19 cellular contexts compared by ENCODE assay signal in the genomic region with DNA sequence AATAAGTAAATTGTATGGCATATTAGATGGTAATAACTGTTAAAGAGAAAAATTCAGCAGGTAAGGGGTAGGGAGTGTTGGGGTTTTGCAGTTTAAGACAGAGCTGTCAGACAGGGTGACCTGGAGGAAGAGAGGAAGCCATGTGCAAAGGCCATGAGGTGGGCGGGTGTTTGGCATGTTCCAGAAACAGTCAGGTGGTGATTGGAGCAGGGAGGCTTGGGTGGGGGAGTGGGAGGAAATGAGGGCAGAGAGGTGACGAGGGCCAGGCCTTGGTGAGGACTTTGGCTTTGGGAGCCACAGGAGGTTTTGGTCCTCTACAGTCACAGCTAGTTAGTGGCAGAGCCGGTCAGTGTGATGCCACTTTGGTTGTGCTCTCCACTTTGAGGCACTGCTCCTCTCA. TPM values are rescaled to one million over a fixed set of nuclear protein-coding genes. Genes with fewer than 3 reads are reported as not detected.
DNase-seq lines count a peak whose midpoint lies in the region; ATAC-seq, FAIRE-seq and TF ChIP-seq lines count a peak whose summit lies in the region.
"Had no signal": no experiment of that assay in that cellular context is flagged by ENCODE, and none has a peak within 500 bp of the region (broad histone marks: within the 10 kb centered on the region; RNA-seq: fewer than 3 reads in every experiment).

No MANE protein-coding gene starts in this region.

- H3K9me3 ChIP-seq in A549 (no peaks in the 10 kb centered on the region), K562 (replicated peaks; ENCODE audit: control insufficient read depth, insufficient read depth, low read depth, low read length) (no peaks in the 10 kb centered on the region), skeletal muscle tissue (ENCODE audit: control insufficient read depth in 3 of 3, low read length in 3 of 3) (no peaks in the 10 kb centered on the region), breast epithelium (no peaks in the 10 kb centered on the region)
- H3K9me3 ChIP-seq: HAP-1 had no signal

- H2AFZ ChIP-seq in K562 (ENCODE audit: low read depth, low read length), result no peak overlapping the region

- H3K27me3 ChIP-seq in H7 (ENCODE audit: control insufficient read depth, insufficient read depth, low read length) (peaks cover 1% of the 10 kb centered on the region; the same call in 1 of the 2 replicates), K562 (ENCODE audit: control insufficient read depth in 2 of 2, insufficient read depth in 2 of 2, low read length in 2 of 2) (no peaks in the 10 kb centered on the region), skeletal muscle tissue (ENCODE audit: control insufficient read depth in 3 of 3, insufficient read depth in 3 of 3, low read length in 3 of 3) (no peaks in the 10 kb centered on the region), breast epithelium (no peaks in the 10 kb centered on the region)

- H3K27me3 Mint-ChIP-seq in chondrocyte (ENCODE audit: low read depth), result peaks cover 26% of the 10 kb centered on the region

- TF ChIP-seq CTCF in A549 (IDR thresholded peaks at IDR 0.05) (no peak), K562 (IDR thresholded peaks at IDR 0.05 in 2 of 3, conservative IDR thresholded peaks at IDR 0.05 in 1 of 3; ENCODE audit: insufficient read depth in 2 of 3, low read depth in 1 of 3, low read length in 3 of 3) (no peak), breast epithelium (IDR thresholded peaks at IDR 0.05) (no peak), chondrocyte (IDR thresholded peaks at IDR 0.05) (no peak)

- no peaks in the 10 kb centered on the region for H3K9me1 ChIP-seq in K562 (ENCODE audit: control insufficient read depth, insufficient read depth, low read length)

- WGBS in A549 (ENCODE audit: missing lambda C conversion rate), result 71% methylated on average over 3 of the region's 3 CpGs
- 64% methylated on average over 3 of the region's 3 CpGs for WGBS in K562 (ENCODE audit: insufficient coverage, low coverage, missing lambda C conversion rate)

- FAIRE-seq in A549 (lab: Jason Lieb, UNC), result no peak
- FAIRE-seq in K562 (lab: Jason Lieb, UNC), result no peak
- FAIRE-seq: A204.1, G401.6, GM12891, GM19239 had no signal

- H3K4me3 Mint-ChIP-seq in chondrocyte (ENCODE audit: unreplicated experiment), result no peak overlapping the region
- H3K4me3 Mint-ChIP-seq: CD8-positive, alpha-beta T cell had no signal

- no TSS peak for BruUV-seq in K562 (replicated peaks; lab: Mats Ljungman, UMichigan)

- TF ChIP-seq POLR2A in A549 (IDR thresholded peaks at IDR 0.05; ENCODE audit: low read length), result peak; percentile 17; the same call in 1 of the 2 replicates
- TF ChIP-seq POLR2A in K562 (conservative IDR thresholded peaks at IDR 0.05), result no peak
- no peak for TF ChIP-seq POLR2A in breast epithelium (IDR thresholded peaks at IDR 0.05)

- H3K27ac Mint-ChIP-seq in chondrocyte (ENCODE audit: unreplicated experiment), result no peak overlapping the region
- H3K27ac Mint-ChIP-seq: CD8-positive, alpha-beta T cell had no signal

- H3K4me2 ChIP-seq in A549, result no peak overlapping the region
- H3K4me2 ChIP-seq in K562 (ENCODE audit: insufficient read depth, low read length), result 0 out of 2 replicates have a peak overlapping the region, but pooled peaks have one; percentile 1

- H3K36me3 ChIP-seq in H7 (replicated peaks; ENCODE audit: control insufficient read depth, insufficient read depth, low read length), result peaks cover 31% of the 10 kb centered on the region
- peaks cover 40% of the 10 kb centered on the region; the same call in 1 of the 3 replicates for H3K36me3 ChIP-seq in K562 (ENCODE audit: control insufficient read depth, insufficient read depth, low read length)
- H3K36me3 ChIP-seq in skeletal muscle tissue (ENCODE audit: control insufficient read depth in 3 of 3, insufficient read depth in 3 of 3, low read length in 3 of 3), result peaks cover 64 to 74% (median 65%) of the 10 kb centered on the region in 3 donors
- no peaks in the 10 kb centered on the region for H3K36me3 ChIP-seq in breast epithelium
- H3K36me3 ChIP-seq: HAP-1 had no signal

- no peaks in the 10 kb centered on the region for H4K20me1 ChIP-seq in K562 (replicated peaks; ENCODE audit: control insufficient read depth, insufficient read depth, low read length)

- POLR2A ChIA-PET in A549 (lab: Yijun Ruan, JAX), result no interaction called here
- POLR2A ChIA-PET in K562 (lab: Yijun Ruan, JAX), result interaction anchor here (0.6 to 1.3 kb wide), 4 partner anchors 19 to 313 kb away, joined by 3 to 5 read pairs (median 4); a partner anchor contains a TSS

- CTCF ChIA-PET in A549 (lab: Yijun Ruan, JAX) (interaction anchor here (0.6 to 3.0 kb wide), 6 partner anchors 9 to 524 kb away, joined by 3 to 13 read pairs (median 4); a partner anchor contains a TSS), K562 (lab: Yijun Ruan, JAX; ENCODE audit: low intra/inter-chr PET ratio) (no interaction called here)

- peaks cover 1% of the 10 kb centered on the region for H3K36me3 Mint-ChIP-seq in chondrocyte (ENCODE audit: low read depth)
- H3K36me3 Mint-ChIP-seq: CD8-positive, alpha-beta T cell had no signal

- TF ChIP-seq EP300 in A549 (IDR thresholded peaks at IDR 0.05) (no peak), K562 (IDR thresholded peaks at IDR 0.05; ENCODE audit: low read length) (no peak)

- H3K4me3 ChIP-seq in A549 (no peak overlapping the region), H7 (ENCODE audit: insufficient read depth, low read depth, low read length) (no peak overlapping the region), K562 (no peak overlapping the region), skeletal muscle tissue (ENCODE audit: low read length in 3 of 3) (no peak overlapping the region), breast epithelium (no peak overlapping the region)
- H3K4me3 ChIP-seq: HAP-1 had no signal

- H3K79me2 ChIP-seq in K562 (ENCODE audit: control insufficient read depth, insufficient read depth, low read length), result no peaks in the 10 kb centered on the region

- no peak overlapping the region for H3K9ac ChIP-seq in K562 (ENCODE audit: insufficient read depth in 1 of 2, low read depth in 2 of 2, low read length in 2 of 2)
- H3K9ac ChIP-seq in skeletal muscle tissue (ENCODE audit: low read depth in 1 of 3, low read length in 3 of 3), result no peak overlapping the region

- in situ Hi-C loops in K562 (cut with MboI), result no loop called here

- intact Hi-C loops in K562 (cut with micrococcal nuclease) (no loop called here), breast epithelium (cut with DNase I; ENCODE audit: low total_unique reads) (no loop called here)

- H3K4me1 Mint-ChIP-seq in chondrocyte (ENCODE audit: low read depth), result no peaks in the 10 kb centered on the region

- H3K9me3 Mint-ChIP-seq in chondrocyte (ENCODE audit: low read depth), result no peaks in the 10 kb centered on the region
- H3K9me3 Mint-ChIP-seq: CD8-positive, alpha-beta T cell had no signal

- TF ChIP-seq RAD21 in A549 (conservative IDR thresholded peaks at IDR 0.05 in 1 of 2, IDR thresholded peaks at IDR 0.05 in 1 of 2) (no peak), K562 (CRISPR knock-in tag; conservative IDR thresholded peaks at IDR 0.05 in 1 of 2, IDR thresholded peaks at IDR 0.05 in 1 of 2) (no peak)

- DNase-seq in A549 (ENCODE audit: low read depth in 1 of 2, low spot score in 1 of 2) (no peak), H7 (peak; percentile 41), K562 (ENCODE audit: extremely low read depth in 1 of 4, low spot score in 3 of 4) (no peak), breast epithelium (ENCODE audit: low spot score in 2 of 2) (no peak), chondrocyte (ENCODE audit: low spot score) (no peak), COLO829 (ENCODE audit: low spot score) (no peak)
- DNase-seq: AML-193; CD8-positive, alpha-beta T cell; COR-L47 had no signal

- H3K4me1 ChIP-seq in A549 (no peaks in the 10 kb centered on the region), K562 (replicated peaks in 1 of 2; ENCODE audit: control insufficient read depth in 2 of 2, insufficient read depth in 2 of 2, low read length in 2 of 2) (peaks cover 5 to 21% of the 10 kb centered on the region in 2 experiments), skeletal muscle tissue (ENCODE audit: control insufficient read depth in 3 of 3, insufficient read depth in 3 of 3, low read length in 3 of 3) (peaks cover 0 to 26% (median 13%) of the 10 kb centered on the region in 3 donors), breast epithelium (no peaks in the 10 kb centered on the region)
- H3K4me1 ChIP-seq: HAP-1 had no signal

- ATAC-seq in A549, result no peak
- ATAC-seq in K562, result no peak
- ATAC-seq: CD8-positive, alpha-beta T cell had no signal

- H3K27ac ChIP-seq in A549, result no peak overlapping the region
- no peak overlapping the region; the same call in 2 of the 3 replicates for H3K27ac ChIP-seq in K562 (ENCODE audit: extremely low read depth, low read depth, low read length)
- peak overlapping the region; percentile 54 for H3K27ac ChIP-seq in skeletal muscle tissue (ENCODE audit: low read depth, low read length)
- H3K27ac ChIP-seq in breast epithelium, result no peak overlapping the region
- H3K27ac ChIP-seq: C4-2B, HL-60 had no signal

RNA-seq across cellular contexts. Expression of a gene that starts 20.1 kb away (rescaled TPM):
- polyA plus RNA-seq in A549 (2011; rRNA removed) (0.87 and 1.4 TPM in 2 replicates), A549 (2017; fragmentation: RNase III; extraction: RNeasy Plus Mini Kit Qiagen cat#74134 plus additional on column Dnase treatment) (3.1 to 4.5 TPM (median 3.7 TPM) in 3 replicates), K562 (2011; rRNA removed) (3.0 and 3.7 TPM in 2 replicates), K562 (2014; fragmentation: Illumina TruSeq; extraction: Trizol) (6.0 and 7.4 TPM in 2 replicates), K562 (2014; fragmentation: Nextera tagmentation; extraction: Ambion mirVana) (under 1 TPM; 0.11 to 0.58 TPM), K562 (2014; rRNA removed) (5.6 and 6.6 TPM in 2 replicates)
- 1.2 and 1.7 TPM in 2 replicates for polyA plus RNA-seq in A549 (2012; cell fraction: cytosol; rRNA removed)
- polyA plus RNA-seq in A549 (2012; cell fraction: nucleus; rRNA removed), result 0.38 and 1.1 TPM in 2 replicates
- 1.2 and 1.5 TPM in 2 replicates for polyA minus RNA-seq in A549 (2011; rRNA and poly(A)+ RNA removed)
- 17.9 and 25.5 TPM in 2 replicates for total RNA-seq in H7 (2014; rRNA removed; shearing (Covaris generic))
- 52.1 and 114 TPM in 2 replicates for total RNA-seq in K562 (2011; cell fraction: chromatin; rRNA removed; ENCODE audit: low replicate concordance)
- total RNA-seq in K562 (2011; cell fraction: nucleolus; rRNA removed), result 41.3 and 44.4 TPM in 2 replicates
- 47.0 and 64.5 TPM in 2 replicates for total RNA-seq in K562 (2011; cell fraction: nucleoplasm; rRNA removed)
- total RNA-seq in K562 (2014; rRNA removed) (4.6 and 5.1 TPM in 2 replicates), K562 (2014; rRNA removed; fragmentation: Illumina TruSeq; extraction: Trizol) (2.3 and 2.9 TPM in 2 replicates), K562 (2015; rRNA removed; fragmentation: Illumina TruSeq; extraction: Trizol) (2.7 and 3.1 TPM in 2 replicates), K562 (2021) (5.3 and 7.4 TPM in 2 replicates), skeletal muscle tissue (243 TPM), breast epithelium (1 to 10 TPM; 1.3 to 6.7 (median 3.5) TPM), chondrocyte (0.02 to 0.32 TPM (median 0.26 TPM) in 3 replicates)
- 3.6 and 4.2 TPM in 2 replicates for polyA plus RNA-seq in K562 (2011; cell fraction: cytosol; rRNA removed)
- 23.2 and 44.6 TPM in 2 replicates for polyA plus RNA-seq in K562 (2011; cell fraction: nucleus; rRNA removed)
- polyA plus RNA-seq in K562 (2012), result 6.7 and 7.4 TPM in 2 replicates
- polyA minus RNA-seq in K562 (2011; rRNA and poly(A)+ RNA removed), result 2.7 and 10.5 TPM in 2 replicates
- polyA minus RNA-seq in K562 (2011; cell fraction: cytosol; rRNA and poly(A)+ RNA removed), result 3.2 and 9.9 TPM in 2 replicates
- polyA minus RNA-seq in K562 (2011; cell fraction: nucleus; rRNA and poly(A)+ RNA removed), result 9.3 and 13.7 TPM in 2 replicates
- total RNA-seq: HT1080 had no signal

RNA-seq across cellular contexts. Expression of a gene that starts 27.6 kb away (rescaled TPM):
- polyA plus RNA-seq in A549 (2011; rRNA removed) (0.13 and 0.22 TPM in 2 replicates), A549 (2017; fragmentation: RNase III; extraction: RNeasy Plus Mini Kit Qiagen cat#74134 plus additional on column Dnase treatment) (0.09 to 0.30 TPM (median 0.18 TPM) in 3 replicates), K562 (2011; rRNA removed) (4.5 and 11.4 TPM in 2 replicates), K562 (2014; fragmentation: Illumina TruSeq; extraction: Trizol) (4.4 and 4.8 TPM in 2 replicates), K562 (2014; fragmentation: Nextera tagmentation; extraction: Ambion mirVana) (under 1 TPM; 0.39 to 0.55 TPM), K562 (2014; rRNA removed) (3.4 and 4.6 TPM in 2 replicates)
- 0.13 and 0.18 TPM in 2 replicates for polyA plus RNA-seq in A549 (2012; cell fraction: cytosol; rRNA removed)
- 0.04 and 0.10 TPM in 2 replicates for polyA plus RNA-seq in A549 (2012; cell fraction: nucleus; rRNA removed)
- polyA minus RNA-seq in A549 (2011; rRNA and poly(A)+ RNA removed), result 0.12 TPM in 1 of 2 replicates, not detected in the other
- total RNA-seq in H7 (2014; rRNA removed; shearing (Covaris generic)), result 1.2 and 2.1 TPM in 2 replicates
- total RNA-seq in K562 (2011; cell fraction: chromatin; rRNA removed; ENCODE audit: low replicate concordance), result 5.4 and 14.4 TPM in 2 replicates
- 6.4 and 8.8 TPM in 2 replicates for total RNA-seq in K562 (2011; cell fraction: nucleolus; rRNA removed)
- total RNA-seq in K562 (2011; cell fraction: nucleoplasm; rRNA removed), result 5.6 and 10.2 TPM in 2 replicates
- total RNA-seq in K562 (2014; rRNA removed) (2.8 and 3.8 TPM in 2 replicates), K562 (2014; rRNA removed; fragmentation: Illumina TruSeq; extraction: Trizol) (1.1 TPM in 2 replicates), K562 (2015; rRNA removed; fragmentation: Illumina TruSeq; extraction: Trizol) (3.5 and 3.8 TPM in 2 replicates), K562 (2021) (3.9 TPM in 2 replicates), skeletal muscle tissue (1.0 TPM), breast epithelium (1 to 10 TPM in 2 of 3 donors, under 1 TPM in 1; 0.66 to 8.8 (median 1.6) TPM), chondrocyte (not detected in 3 replicates)
- polyA plus RNA-seq in K562 (2011; cell fraction: cytosol; rRNA removed), result 11.2 and 13.0 TPM in 2 replicates
- 23.4 and 27.1 TPM in 2 replicates for polyA plus RNA-seq in K562 (2011; cell fraction: nucleus; rRNA removed)
- 5.5 and 22.2 TPM in 2 replicates for polyA plus RNA-seq in K562 (2012)
- polyA minus RNA-seq in K562 (2011; rRNA and poly(A)+ RNA removed), result 1.8 and 2.5 TPM in 2 replicates
- 4.3 and 6.2 TPM in 2 replicates for polyA minus RNA-seq in K562 (2011; cell fraction: cytosol; rRNA and poly(A)+ RNA removed)
- 3.0 and 5.6 TPM in 2 replicates for polyA minus RNA-seq in K562 (2011; cell fraction: nucleus; rRNA and poly(A)+ RNA removed)
- total RNA-seq: CD8-positive, alpha-beta T cell; HT1080 had no signal
- polyA plus RNA-seq: BJ had no signal

RNA-seq across cellular contexts. Expression of a gene that starts 50.7 kb away (rescaled TPM):
- polyA plus RNA-seq in A549 (2011; rRNA removed) (12.8 and 13.8 TPM in 2 replicates), A549 (2017; fragmentation: RNase III; extraction: RNeasy Plus Mini Kit Qiagen cat#74134 plus additional on column Dnase treatment) (19.5 to 20.4 TPM (median 20.1 TPM) in 3 replicates), K562 (2011; rRNA removed) (16.0 and 22.7 TPM in 2 replicates), K562 (2014; fragmentation: Illumina TruSeq; extraction: Trizol) (9.6 and 13.1 TPM in 2 replicates), K562 (2014; fragmentation: Nextera tagmentation; extraction: Ambion mirVana) (1 to 10 TPM; 1.7 to 4.3 TPM), K562 (2014; rRNA removed) (40.8 and 43.8 TPM in 2 replicates)
- 36.5 and 42.2 TPM in 2 replicates for polyA plus RNA-seq in A549 (2012; cell fraction: cytosol; rRNA removed)
- 70.9 and 89.2 TPM in 2 replicates for polyA plus RNA-seq in A549 (2012; cell fraction: nucleus; rRNA removed)
- 7.9 and 13.8 TPM in 2 replicates for polyA minus RNA-seq in A549 (2011; rRNA and poly(A)+ RNA removed)
- total RNA-seq in H7 (2014; rRNA removed; shearing (Covaris generic)), result 4.6 and 6.4 TPM in 2 replicates
- total RNA-seq in K562 (2011; cell fraction: chromatin; rRNA removed; ENCODE audit: low replicate concordance), result 20.3 and 72.0 TPM in 2 replicates
- total RNA-seq in K562 (2011; cell fraction: nucleolus; rRNA removed), result 76.2 and 91.1 TPM in 2 replicates
- total RNA-seq in K562 (2011; cell fraction: nucleoplasm; rRNA removed), result 41.2 and 45.5 TPM in 2 replicates
- total RNA-seq in K562 (2014; rRNA removed) (28.3 and 31.2 TPM in 2 replicates), K562 (2014; rRNA removed; fragmentation: Illumina TruSeq; extraction: Trizol) (6.8 and 7.2 TPM in 2 replicates), K562 (2015; rRNA removed; fragmentation: Illumina TruSeq; extraction: Trizol) (12.6 and 13.7 TPM in 2 replicates), K562 (2021) (26.0 and 26.7 TPM in 2 replicates), skeletal muscle tissue (4.7 TPM), breast epithelium (10 to 100 TPM; 21.1 to 32.6 (median 22.9) TPM), chondrocyte (15.5 to 16.5 TPM (median 16.0 TPM) in 3 replicates)
- polyA plus RNA-seq in K562 (2011; cell fraction: cytosol; rRNA removed), result 25.2 and 53.5 TPM in 2 replicates
- 72.4 and 115 TPM in 2 replicates for polyA plus RNA-seq in K562 (2011; cell fraction: nucleus; rRNA removed)
- polyA plus RNA-seq in K562 (2012), result 18.2 and 37.7 TPM in 2 replicates
- 3.4 and 5.0 TPM in 2 replicates for polyA minus RNA-seq in K562 (2011; rRNA and poly(A)+ RNA removed)
- polyA minus RNA-seq in K562 (2011; cell fraction: cytosol; rRNA and poly(A)+ RNA removed), result 17.2 and 20.5 TPM in 2 replicates
- 17.5 and 23.6 TPM in 2 replicates for polyA minus RNA-seq in K562 (2011; cell fraction: nucleus; rRNA and poly(A)+ RNA removed)
